ENCODE assay signal across 8 cellular contexts in the genomic region with DNA sequence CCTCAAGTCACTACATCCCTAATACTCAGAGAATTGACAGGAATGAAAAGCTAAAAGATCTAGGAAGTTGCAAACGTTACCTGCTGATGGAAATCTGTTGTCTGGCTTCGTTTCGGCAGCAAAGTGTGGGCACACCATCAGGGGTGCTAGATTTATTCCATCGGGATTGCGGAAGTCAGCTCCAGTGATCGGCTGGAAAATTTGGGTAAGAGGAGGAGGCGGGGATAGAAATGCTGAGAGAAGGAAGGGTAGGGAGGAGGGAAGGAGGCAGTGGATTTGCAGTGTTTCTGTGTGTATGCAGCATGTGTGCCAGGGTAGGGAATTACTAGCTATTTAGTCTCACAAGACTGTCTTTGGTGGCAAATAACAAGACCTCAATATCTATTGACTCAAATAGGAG. TPM values are rescaled to one million over a fixed set of nuclear protein-coding genes. Genes with fewer than 3 reads are reported as not detected.
A peak's percentile ranks its signal among the peaks of the same experiment; 100 is the strongest.
DNase-seq lines count a peak whose midpoint lies in the region; ATAC-seq and TF ChIP-seq lines count a peak whose summit lies in the region.

A gene (minus strand): TSS at position 127 of the 400 bp plus-strand sequence. CDS start 1,455 bp downstream, outside the sequence.

- TF ChIP-seq CTCF in foreskin fibroblast (IDR thresholded peaks at IDR 0.05; ENCODE audit: low read depth, low read length) (no peak), psoas muscle (IDR thresholded peaks at IDR 0.05) (no peak)

- peak in 2 of 4 donors; percentile 26 to 42 for ATAC-seq in psoas muscle

- no peaks in the 10 kb centered on the region for H3K27me3 ChIP-seq in psoas muscle (ENCODE audit: insufficient read depth in 3 of 3, low read length in 2 of 3)

- H3K36me3 ChIP-seq in SK-N-MC (ENCODE audit: insufficient read depth, low read length) (peaks cover 28% of the 10 kb centered on the region), psoas muscle (ENCODE audit: insufficient read depth in 1 of 2, low read depth in 1 of 2) (peaks cover 3 to 47% of the 10 kb centered on the region in 2 donors)

- peak within 1 kb of the TSS; percentile 95 for H3K27ac ChIP-seq in SK-N-MC
- no peak within 1 kb of the TSS for H3K27ac ChIP-seq in psoas muscle

- intact Hi-C loops in psoas muscle (cut with DNase I), result loop anchor here in 1 of 2 donors (10.0 kb wide), 1 partner anchor 47 kb away; no protein-coding TSS in a partner anchor

- DNase-seq in AG20443 (ENCODE audit: low spot score), result peak; percentile 58
- no peak for DNase-seq in SK-N-MC (ENCODE audit: low read depth, low spot score)
- peak; percentile 56 to 83 for DNase-seq in foreskin fibroblast
- DNase-seq in psoas muscle, result no peak
- no peak for DNase-seq in NCI-H187 treated with DMSO at 0.1 percent for 48 hours (lab: John Stamatoyannopoulos, UW)
- DNase-seq in AML-193 (lab: John Stamatoyannopoulos, UW), result no peak
- DNase-seq in COLO829 (ENCODE audit: low spot score), result no peak
- DNase-seq in C1 segment of cervical spinal cord (lab: John Stamatoyannopoulos, UW), result no peak

- H3K4me1 ChIP-seq in psoas muscle, result no peaks in the 10 kb centered on the region

- WGBS in psoas muscle, 3 donors, result 34 to 43% (median 39%) methylated on average over 7 of the region's 7 CpGs

- peak within 1 kb of the TSS; percentile 56 for H3K9ac ChIP-seq in SK-N-MC (ENCODE audit: insufficient read length)

- H3K4me3 ChIP-seq in SK-N-MC (peak within 1 kb of the TSS; percentile 77), foreskin fibroblast (ENCODE audit: low read depth in 1 of 2, low read length in 2 of 2) (peak within 1 kb of the TSS; percentile 54 to 85), psoas muscle (peak within 1 kb of the TSS; percentile 39)

- no peaks in the 10 kb centered on the region for H3K9me3 ChIP-seq in SK-N-MC (ENCODE audit: low read depth, low read length)
- H3K9me3 ChIP-seq in psoas muscle, result no peaks in the 10 kb centered on the region

RNA-seq across cellular contexts. Expression of the gene that starts here (rescaled TPM):
- 10 to 100 TPM in 1 of 4 donors, 1 to 10 TPM in 3; 2.8 to 16.9 (median 5.7) TPM for total RNA-seq in psoas muscle
- 1 to 10 TPM; 2.9 to 4.5 (median 3.4) TPM for polyA plus RNA-seq in psoas muscle

Comparison
In these comparisons a context has a peak if more than half of its experiments do, and no peak if none do; other contexts are left out.
1. DNase-seq: peak in AG20443 (single experiment) and foreskin fibroblast (2 of 2); none in SK-N-MC (single experiment), psoas muscle (0 of 2), NCI-H187 treated with DMSO at 0.1 percent for 48 hours (single experiment), AML-193 (0 of 2), COLO829 (single experiment) and C1 segment of cervical spinal cord (0 of 14).
2. Peak in every context shown above with its lines, with median percentiles within 50 percentile points of each other: H3K4me3 ChIP-seq.